8 cellular contexts compared by ENCODE assay signal in the genomic region with DNA sequence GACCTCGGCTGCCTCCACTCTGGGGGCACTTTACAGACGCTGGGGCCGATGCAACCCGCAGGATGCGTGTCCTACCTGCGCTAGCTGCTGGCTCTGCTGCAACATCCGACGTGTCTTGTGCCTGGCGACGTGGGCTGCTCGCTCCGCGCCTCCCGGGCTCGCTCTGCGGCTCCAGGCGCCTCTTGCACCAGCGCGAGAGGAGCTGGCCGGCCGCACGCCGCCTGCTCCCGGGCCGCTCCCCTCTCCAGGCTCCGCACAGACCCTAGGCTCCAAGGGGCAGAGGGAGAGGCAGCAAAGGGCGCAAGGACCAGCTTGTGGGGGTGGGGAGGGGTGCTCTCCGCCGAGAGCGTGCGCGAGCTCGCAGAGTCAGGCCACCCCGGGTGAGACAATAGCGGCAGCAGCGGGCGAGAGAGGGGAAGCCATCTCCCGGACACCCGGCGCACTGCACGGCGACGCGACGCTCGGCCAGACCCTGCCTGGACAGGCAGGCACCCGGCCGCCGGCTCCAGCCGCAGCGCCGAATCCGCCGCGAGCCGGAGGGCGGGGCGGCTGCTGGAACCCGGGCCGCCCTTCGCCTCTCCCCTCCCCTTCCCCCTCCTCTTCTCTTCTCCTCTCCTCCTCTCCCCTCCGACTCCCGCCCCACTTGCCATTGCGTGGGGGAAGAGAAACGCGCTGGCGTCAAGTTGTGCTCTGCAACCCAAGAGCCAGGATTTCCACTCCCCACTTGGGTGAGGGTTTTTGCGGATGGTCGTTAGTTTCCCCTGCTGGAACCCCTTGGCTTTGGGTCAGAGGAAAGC.
A peak's percentile ranks its signal among the peaks of the same experiment; 100 is the strongest.
DNase-seq lines count a peak whose midpoint lies in the region; ATAC-seq and TF ChIP-seq lines count a peak whose summit lies in the region.

A gene with protein sequence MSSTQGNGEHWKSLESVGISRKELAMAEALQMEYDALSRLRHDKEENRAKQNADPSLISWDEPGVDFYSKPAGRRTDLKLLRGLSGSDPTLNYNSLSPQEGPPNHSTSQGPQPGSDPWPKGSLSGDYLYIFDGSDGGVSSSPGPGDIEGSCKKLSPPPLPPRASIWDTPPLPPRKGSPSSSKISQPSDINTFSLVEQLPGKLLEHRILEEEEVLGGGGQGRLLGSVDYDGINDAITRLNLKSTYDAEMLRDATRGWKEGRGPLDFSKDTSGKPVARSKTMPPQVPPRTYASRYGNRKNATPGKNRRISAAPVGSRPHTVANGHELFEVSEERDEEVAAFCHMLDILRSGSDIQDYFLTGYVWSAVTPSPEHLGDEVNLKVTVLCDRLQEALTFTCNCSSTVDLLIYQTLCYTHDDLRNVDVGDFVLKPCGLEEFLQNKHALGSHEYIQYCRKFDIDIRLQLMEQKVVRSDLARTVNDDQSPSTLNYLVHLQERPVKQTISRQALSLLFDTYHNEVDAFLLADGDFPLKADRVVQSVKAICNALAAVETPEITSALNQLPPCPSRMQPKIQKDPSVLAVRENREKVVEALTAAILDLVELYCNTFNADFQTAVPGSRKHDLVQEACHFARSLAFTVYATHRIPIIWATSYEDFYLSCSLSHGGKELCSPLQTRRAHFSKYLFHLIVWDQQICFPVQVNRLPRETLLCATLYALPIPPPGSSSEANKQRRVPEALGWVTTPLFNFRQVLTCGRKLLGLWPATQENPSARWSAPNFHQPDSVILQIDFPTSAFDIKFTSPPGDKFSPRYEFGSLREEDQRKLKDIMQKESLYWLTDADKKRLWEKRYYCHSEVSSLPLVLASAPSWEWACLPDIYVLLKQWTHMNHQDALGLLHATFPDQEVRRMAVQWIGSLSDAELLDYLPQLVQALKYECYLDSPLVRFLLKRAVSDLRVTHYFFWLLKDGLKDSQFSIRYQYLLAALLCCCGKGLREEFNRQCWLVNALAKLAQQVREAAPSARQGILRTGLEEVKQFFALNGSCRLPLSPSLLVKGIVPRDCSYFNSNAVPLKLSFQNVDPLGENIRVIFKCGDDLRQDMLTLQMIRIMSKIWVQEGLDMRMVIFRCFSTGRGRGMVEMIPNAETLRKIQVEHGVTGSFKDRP (N-terminal part only) (minus strand): TSS at position 525 of the 797 bp plus-strand sequence. CDS start 25,003 bp downstream, outside the sequence.

- peak within 1 kb of the TSS; percentile 57 for H3K4me3 ChIP-seq in WI38 (ENCODE audit: low read depth, low read length)

- TF ChIP-seq CTCF in WI38 (IDR thresholded peaks at IDR 0.05; ENCODE audit: low read depth, low read length), result peak; percentile 18; the same call in 1 of the 2 replicates

- DNase-seq in AG20443 (ENCODE audit: low spot score) (peak; percentile 94), NCI-H2196 (lab: John Stamatoyannopoulos, UW; ENCODE audit: unreplicated experiment) (peak; percentile 74), islet precursor cell (peak; percentile 95)
- DNase-seq in central memory CD4-positive, alpha-beta T cell, result peak; percentile 70
- DNase-seq in stimulated activated CD4-positive, alpha-beta T cell treated with anti-CD3 and anti-CD28 coated beads, Interleukin-12 subunit alpha, Interleukin-12 subunit beta, amount 100 ng/mL, for 24 hours (ENCODE audit: low read depth in 2 of 2), result peak; percentile 44 to 64

- peak; percentile 55 for ATAC-seq in GM18873 (IDR thresholded peaks at IDR 0.05; ENCODE audit: low FRiP score, unreplicated experiment)
- peak; percentile 58 for ATAC-seq in HG03108 (IDR thresholded peaks at IDR 0.05; ENCODE audit: unreplicated experiment)

Comparison
In these comparisons a context has a peak if more than half of its experiments do, and no peak if none do; other contexts are left out.
1. Peak in every context shown above with its lines: DNase-seq, ATAC-seq and H3K4me3 ChIP-seq.